Comparison of ENCODE assay signal across 17 cellular contexts in the genomic region with DNA sequence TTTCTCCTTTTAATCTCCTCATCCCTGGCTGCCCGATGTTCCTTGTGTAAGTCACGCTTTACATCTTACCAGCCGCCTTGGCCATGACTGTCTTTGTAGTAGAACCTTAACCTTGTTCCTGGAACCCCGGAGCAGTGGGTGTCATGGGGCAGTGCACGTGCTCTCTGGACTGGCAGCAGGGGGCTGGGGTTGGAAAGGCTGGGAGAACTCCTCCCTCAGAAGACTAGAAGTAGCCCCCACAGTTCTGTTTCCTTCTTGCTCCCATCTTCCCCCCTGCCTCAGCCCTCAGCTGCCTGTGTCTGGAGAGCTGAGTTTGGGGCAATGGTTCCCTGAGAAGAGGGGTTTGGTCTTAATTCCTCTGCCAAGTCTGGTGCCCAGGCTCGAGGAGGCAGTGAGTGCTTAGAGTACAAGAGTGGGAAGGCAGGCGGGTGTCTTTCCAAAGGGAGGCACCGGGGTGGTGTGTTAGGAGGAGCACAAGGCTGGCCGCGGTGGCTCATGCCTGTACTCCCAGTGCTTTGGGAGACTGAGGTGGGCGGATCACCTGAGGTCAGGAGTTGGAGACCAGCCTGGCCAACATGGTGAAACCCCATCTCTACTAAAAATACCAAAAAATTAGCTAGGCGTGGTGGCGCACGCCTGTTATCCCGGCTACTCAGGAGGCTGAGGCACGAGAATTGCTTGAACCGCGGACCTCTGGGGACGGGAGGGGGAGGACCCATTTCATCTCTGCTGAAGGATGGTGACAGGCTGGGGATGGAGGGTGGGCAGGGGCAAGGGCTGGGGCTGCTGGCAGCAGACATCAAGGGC.
DNase-seq lines count a peak whose midpoint lies in the region; ATAC-seq and TF ChIP-seq lines count a peak whose summit lies in the region.
"Had no signal": no experiment of that assay in that cellular context is flagged by ENCODE, and none has a peak within 500 bp of the region (broad histone marks: within the 10 kb centered on the region; RNA-seq: fewer than 3 reads in every experiment).

No MANE protein-coding gene starts in this region.

- H3K4ac ChIP-seq in mesenchymal stem cell (ENCODE audit: low read depth in 1 of 2, low read length in 2 of 2) = peak overlapping the region in 1 of 2 experiments; percentile 53

- no peak overlapping the region for H3K4me2 ChIP-seq in mesenchymal stem cell (ENCODE audit: low read length, poor library complexity, severe bottlenecking)

- H3K9me3 Mint-ChIP-seq in stimulated activated effector memory CD8-positive, alpha-beta T cell treated with anti-CD3 and anti-CD28 coated beads, Interleukin-12 subunit alpha, Interleukin-12 subunit beta, amount 100 ng/mL, for 72 hours = peaks cover 4% of the 10 kb centered on the region
- H3K9me3 Mint-ChIP-seq in nephron progenitor cell = peaks cover under 1% of the 10 kb centered on the region
- H3K9me3 Mint-ChIP-seq: CD4-positive, alpha-beta T cell; HFFc6 had no signal

- WGBS in mesenchymal stem cell = over 99% methylated on average over 19 of the region's 19 CpGs

- no peak overlapping the region for H3K9ac ChIP-seq in mesenchymal stem cell (ENCODE audit: low read length)

- H3K4me3 Mint-ChIP-seq in stimulated activated effector memory CD8-positive, alpha-beta T cell treated with anti-CD3 and anti-CD28 coated beads, Interleukin-12 subunit alpha, Interleukin-12 subunit beta, amount 100 ng/mL, for 72 hours = no peak overlapping the region
- H3K4me3 Mint-ChIP-seq in nephron progenitor cell = no peak overlapping the region
- H3K4me3 Mint-ChIP-seq: B cell; CD4-positive, alpha-beta T cell; HFFc6 had no signal

- peaks cover 3% of the 10 kb centered on the region for H3K27me3 Mint-ChIP-seq in nephron progenitor cell (ENCODE audit: low read depth, poor library complexity)
- H3K27me3 Mint-ChIP-seq: B cell; CD4-positive, alpha-beta T cell had no signal

- peak overlapping the region in 1 of 2 experiments; percentile 2 for H2BK12ac ChIP-seq in mesenchymal stem cell (ENCODE audit: low read length in 2 of 2)

- no peak overlapping the region for H2BK15ac ChIP-seq in mesenchymal stem cell (ENCODE audit: low read depth, poor library complexity, severe bottlenecking)

- H2AFZ ChIP-seq in mesenchymal stem cell (ENCODE audit: low read depth, low read length) = no peak overlapping the region

- peaks cover 5% of the 10 kb centered on the region for H3K36me3 Mint-ChIP-seq in stimulated activated effector memory CD8-positive, alpha-beta T cell treated with anti-CD3 and anti-CD28 coated beads, Interleukin-12 subunit alpha, Interleukin-12 subunit beta, amount 100 ng/mL, for 72 hours
- peaks cover 31% of the 10 kb centered on the region for H3K36me3 Mint-ChIP-seq in nephron progenitor cell (ENCODE audit: low read depth)

- H3K4me3 ChIP-seq in H7 (ENCODE audit: insufficient read depth, low read depth, low read length) (no peak overlapping the region), mesenchymal stem cell (ENCODE audit: insufficient read depth in 1 of 2, low read depth in 1 of 2, low read length in 2 of 2) (no peak overlapping the region)
- H3K4me3 ChIP-seq: K562 had no signal

- H3K4me1 Mint-ChIP-seq in stimulated activated effector memory CD8-positive, alpha-beta T cell treated with anti-CD3 and anti-CD28 coated beads, Interleukin-12 subunit alpha, Interleukin-12 subunit beta, amount 100 ng/mL, for 72 hours = peaks cover under 1% of the 10 kb centered on the region
- H3K4me1 Mint-ChIP-seq in nephron progenitor cell = peaks cover 56% of the 10 kb centered on the region
- H3K4me1 Mint-ChIP-seq: B cell had no signal

- no peak for TF ChIP-seq CTCF in RWPE1 (conservative IDR thresholded peaks at IDR 0.05; ENCODE audit: low read depth)
- no peak for TF ChIP-seq CTCF in nephron progenitor cell (IDR thresholded peaks at IDR 0.05)

- no peaks in the 10 kb centered on the region for H3K9me3 ChIP-seq in mesenchymal stem cell (ENCODE audit: control insufficient read depth, low read length)

- peaks cover 29% of the 10 kb centered on the region for H3K79me1 ChIP-seq in mesenchymal stem cell (replicated peaks; ENCODE audit: low read length, poor library complexity, severe bottlenecking)

- H3K23ac ChIP-seq in mesenchymal stem cell (ENCODE audit: low read length in 2 of 2) = no peak overlapping the region

- H3K18ac ChIP-seq in mesenchymal stem cell (ENCODE audit: low read depth in 1 of 2, low read length in 2 of 2) = peak overlapping the region; percentile 22 to 44

- H2BK5ac ChIP-seq in mesenchymal stem cell (ENCODE audit: low read depth, low read length, poor library complexity, severe bottlenecking) = no peak overlapping the region

- no peak overlapping the region for H2BK120ac ChIP-seq in mesenchymal stem cell (ENCODE audit: low read depth, low read length)

- no peaks in the 10 kb centered on the region for H3K27me3 ChIP-seq in H7 (ENCODE audit: control insufficient read depth, insufficient read depth, low read length)
- H3K27me3 ChIP-seq in mesenchymal stem cell (ENCODE audit: control insufficient read depth in 1 of 2, insufficient read depth in 1 of 2, low read length in 2 of 2) = no peaks in the 10 kb centered on the region

- H2AK5ac ChIP-seq in mesenchymal stem cell (ENCODE audit: low read length, severe bottlenecking) = peak overlapping the region; percentile 3

- peak overlapping the region; percentile 73 for H4K91ac ChIP-seq in mesenchymal stem cell (ENCODE audit: low read length)

- H4K8ac ChIP-seq in mesenchymal stem cell (ENCODE audit: low read length) = peak overlapping the region; percentile 39

- POLR2A ChIA-PET in RWPE1 (lab: Yijun Ruan, JAX; ENCODE audit: low non-redundant PET) = no interaction called here

- no peak overlapping the region for H3K14ac ChIP-seq in mesenchymal stem cell (ENCODE audit: low read length in 2 of 2)

- no peaks in the 10 kb centered on the region for H3K36me3 ChIP-seq in H7 (replicated peaks; ENCODE audit: control insufficient read depth, insufficient read depth, low read length)
- H3K36me3 ChIP-seq in mesenchymal stem cell (ENCODE audit: control insufficient read depth in 1 of 2, insufficient read depth in 2 of 2, low read depth in 1 of 2, low read length in 2 of 2) = peaks cover 0 to 7% of the 10 kb centered on the region in 2 experiments

- ATAC-seq in stimulated activated effector memory CD8-positive, alpha-beta T cell treated with anti-CD3 and anti-CD28 coated beads, Interleukin-12 subunit alpha, Interleukin-12 subunit beta, amount 100 ng/mL, for 72 hours = no peak
- ATAC-seq: PC-3 had no signal

- CTCF ChIA-PET in RWPE1 (lab: Yijun Ruan, JAX) = interaction anchor here (0.6 kb wide), 1 partner anchor 584 kb away, joined by 3 read pairs; no protein-coding TSS in a partner anchor

- H3K27ac ChIP-seq in RWPE1 (peak overlapping the region; percentile 31), mesenchymal stem cell (ENCODE audit: low read length, poor library complexity, severe bottlenecking) (no peak overlapping the region)
- H3K27ac ChIP-seq: HL-60 had no signal

- peak overlapping the region; percentile 70 for H3K27ac Mint-ChIP-seq in stimulated activated effector memory CD8-positive, alpha-beta T cell treated with anti-CD3 and anti-CD28 coated beads, Interleukin-12 subunit alpha, Interleukin-12 subunit beta, amount 100 ng/mL, for 72 hours
- no peak overlapping the region for H3K27ac Mint-ChIP-seq in nephron progenitor cell
- H3K27ac Mint-ChIP-seq: B cell; CD4-positive, alpha-beta T cell; HFFc6 had no signal

- DNase-seq in H7 = peak; percentile 32
- no peak for DNase-seq in RWPE1 (ENCODE audit: low spot score)
- DNase-seq in mesenchymal stem cell = no peak
- DNase-seq in stimulated activated effector memory CD8-positive, alpha-beta T cell treated with anti-CD3 and anti-CD28 coated beads, Interleukin-12 subunit alpha, Interleukin-12 subunit beta, amount 100 ng/mL, for 72 hours (ENCODE audit: low spot score in 2 of 2) = no peak
- DNase-seq in nephron progenitor cell = no peak
- DNase-seq in NCI-H446 (lab: John Stamatoyannopoulos, UW) = no peak
- no peak for DNase-seq in NCI-H1436 (lab: John Stamatoyannopoulos, UW)
- DNase-seq: CD4-positive, alpha-beta T cell; DMS79 treated with DMSO at 0.1 percent for 48 hours; HFFc6; NCI-H1048; NCI-H345; PC-3; SHP77 had no signal

- peaks cover 29% of the 10 kb centered on the region for H3K4me1 ChIP-seq in mesenchymal stem cell (ENCODE audit: control insufficient read depth, insufficient read depth, low read depth, low read length)
